ENCODE assay signal across 8 cellular contexts in the genomic region with DNA sequence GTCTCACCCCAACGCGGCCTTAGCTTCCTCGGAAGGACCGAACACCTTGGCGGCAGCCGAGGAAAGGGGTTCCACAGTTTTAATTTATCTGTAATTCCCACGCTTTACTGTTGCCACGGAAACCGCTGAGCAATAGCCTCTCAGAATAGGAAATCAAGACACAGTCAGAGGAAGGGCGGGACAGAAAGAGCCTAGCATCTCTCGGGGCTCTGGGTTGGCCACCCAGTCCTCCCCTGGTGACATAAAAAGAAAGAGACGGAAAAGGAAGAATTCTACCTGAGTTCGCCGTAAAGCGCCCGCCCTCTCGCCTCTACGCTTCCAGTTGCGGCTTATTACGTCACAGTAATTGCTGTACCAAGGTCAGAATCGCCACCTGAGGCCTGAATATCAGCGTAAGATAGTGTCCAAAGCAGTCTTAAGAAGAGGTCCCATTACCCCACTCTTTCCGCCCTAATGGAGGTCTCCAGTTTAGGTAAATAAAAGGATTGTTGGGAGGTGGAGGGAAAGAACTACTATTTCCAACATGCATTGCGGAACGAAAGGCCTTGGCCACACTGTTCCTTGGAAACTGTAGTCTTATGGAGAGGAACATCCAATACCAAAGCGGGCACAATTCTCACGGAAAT. TPM values are rescaled to one million over a fixed set of nuclear protein-coding genes. Genes with fewer than 3 reads are reported as not detected.
A peak's percentile ranks its signal among the peaks of the same experiment; 100 is the strongest.
DNase-seq lines count a peak whose midpoint lies in the region; ATAC-seq and TF ChIP-seq lines count a peak whose summit lies in the region.

No MANE protein-coding gene starts in this region.

- no peaks in the 10 kb centered on the region for H3K9me3 ChIP-seq in mesodermal cell (ENCODE audit: control insufficient read depth, low read length)

- peak; percentile 61 for ATAC-seq in GM21423 (IDR thresholded peaks at IDR 0.05; ENCODE audit: unreplicated experiment)

- H3K27ac ChIP-seq in mesodermal cell (ENCODE audit: low read depth, low read length, severe bottlenecking), result peak overlapping the region; percentile 96

- no peak overlapping the region for H3K27ac Mint-ChIP-seq in endothelial cell (ENCODE audit: unreplicated experiment)

- no peaks in the 10 kb centered on the region for H3K9me3 Mint-ChIP-seq in endothelial cell (ENCODE audit: unreplicated experiment)

- no peaks in the 10 kb centered on the region for H3K4me1 ChIP-seq in mesodermal cell (ENCODE audit: control insufficient read depth, insufficient read depth, low read length, poor library complexity, severe bottlenecking)

- no peaks in the 10 kb centered on the region for H3K36me3 Mint-ChIP-seq in endothelial cell (ENCODE audit: low read depth, unreplicated experiment)

- peaks cover 32% of the 10 kb centered on the region for H3K4me1 Mint-ChIP-seq in endothelial cell (ENCODE audit: unreplicated experiment)

- peaks cover 3% of the 10 kb centered on the region for H3K27me3 Mint-ChIP-seq in endothelial cell (ENCODE audit: unreplicated experiment)

- DNase-seq in COLO829 (ENCODE audit: low spot score) (peak; percentile 97), HUDEP-2 (lab: John Stamatoyannopoulos, UW; ENCODE audit: unreplicated experiment in 76 of 76) (peak in 74 of 76 experiments; percentile 42 to 93 (median 82)), NOMO-1 treated with dmso at 0.1 percent for 144 hours (lab: John Stamatoyannopoulos, UW; ENCODE audit: unreplicated experiment) (peak; percentile 98), endothelial cell (ENCODE audit: low spot score) (peak; percentile 70)
- peak; percentile 72 for DNase-seq in activated CD8-positive, alpha-beta memory T cell treated with anti-CD3 and anti-CD28 coated beads, Interleukin-2, amount 50 U/mL, for 1 hour (ENCODE audit: extremely low read depth)
- peak; percentile 42 for DNase-seq in stimulated activated CD8-positive, alpha-beta memory T cell treated with anti-CD3 and anti-CD28 coated beads, Interleukin-15, amount 100 ng/mL, for 24 hours (ENCODE audit: low read depth)

- 0% methylated on average over 10 to 19 of the region's 27 CpGs for WGBS in mesodermal cell (ENCODE audit: insufficient coverage in 2 of 2), 2 experiments

- no peak overlapping the region for H3K4me3 Mint-ChIP-seq in endothelial cell (ENCODE audit: unreplicated experiment)

- peak overlapping the region; percentile 58 for H3K4me3 ChIP-seq in mesodermal cell (ENCODE audit: extremely low read depth, insufficient read depth, low read length, poor library complexity, severe bottlenecking)

- TF ChIP-seq CTCF in endothelial cell (IDR thresholded peaks at IDR 0.05; ENCODE audit: unreplicated experiment), result no peak

- peaks cover 6% of the 10 kb centered on the region for H3K36me3 ChIP-seq in mesodermal cell (ENCODE audit: control insufficient read depth, insufficient read depth, low read length)

RNA-seq across cellular contexts. Expression of a gene that starts 0.8 kb away (rescaled TPM):
- total RNA-seq in endothelial cell (ENCODE audit: unreplicated experiment), result 74.9 TPM
- polyA plus RNA-seq in mesodermal cell (2013, experiment 1 of 2), result 84.9 TPM
- polyA plus RNA-seq in mesodermal cell (2013, experiment 2 of 2), result 79.1 TPM

RNA-seq across cellular contexts. Expression of a gene that starts 41.4 kb away (rescaled TPM):
- 14.4 TPM for total RNA-seq in endothelial cell (ENCODE audit: unreplicated experiment)
- polyA plus RNA-seq in mesodermal cell (2013, experiment 1 of 2), result 3.3 TPM
- polyA plus RNA-seq in mesodermal cell (2013, experiment 2 of 2), result 3.1 TPM

RNA-seq across cellular contexts. Expression of a gene that starts 45.1 kb away (rescaled TPM):
- 8.7 TPM for total RNA-seq in endothelial cell (ENCODE audit: unreplicated experiment)
- polyA plus RNA-seq in mesodermal cell (2013, experiment 1 of 2), result 17.1 TPM
- 18.8 TPM for polyA plus RNA-seq in mesodermal cell (2013, experiment 2 of 2)

RNA-seq across cellular contexts. Expression of a gene that starts 58.2 kb away (rescaled TPM):
- not detected for total RNA-seq in endothelial cell (ENCODE audit: unreplicated experiment)
- polyA plus RNA-seq in mesodermal cell (2013, experiment 1 of 2), result not detected
- polyA plus RNA-seq in mesodermal cell (2013, experiment 2 of 2), result not detected

Comparison
In these comparisons a context has a peak if more than half of its experiments do, and no peak if none do; other contexts are left out.
1. Peak in every context shown above with its lines: DNase-seq, ATAC-seq, H3K4me3 ChIP-seq and H3K27ac ChIP-seq.
2. DNase-seq: peak in every context shown above with its lines; median percentile 98 in NOMO-1 treated with dmso at 0.1 percent for 144 hours; 97 in COLO829; 82 in HUDEP-2; 72 in activated CD8-positive, alpha-beta memory T cell treated with anti-CD3 and anti-CD28 coated beads, Interleukin-2, amount 50 U/mL, for 1 hour; 70 in endothelial cell; 42 in stimulated activated CD8-positive, alpha-beta memory T cell treated with anti-CD3 and anti-CD28 coated beads, Interleukin-15, amount 100 ng/mL, for 24 hours.